ENCODE assay signal across 18 cellular contexts in the genomic region with DNA sequence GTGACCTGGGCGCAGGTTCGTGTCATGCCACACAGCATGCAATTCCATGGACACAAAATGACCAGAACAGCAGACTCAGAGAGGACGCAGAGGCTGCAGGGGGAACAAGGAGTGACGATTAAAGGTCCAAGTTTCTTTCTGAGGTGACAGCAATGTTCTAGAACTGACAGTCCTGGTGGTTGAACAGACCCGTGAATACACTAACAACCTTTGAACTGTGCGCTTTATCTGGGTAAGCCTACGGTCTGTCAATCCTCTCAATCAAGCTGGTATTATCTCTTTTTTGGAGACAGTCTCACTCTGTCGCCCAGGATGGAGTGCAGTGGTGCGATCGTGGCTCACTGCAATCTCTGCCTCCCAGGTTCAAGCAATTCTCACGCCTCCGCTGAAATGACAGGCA.
DNase-seq lines count a peak whose midpoint lies in the region; ATAC-seq, FAIRE-seq and TF ChIP-seq lines count a peak whose summit lies in the region.
"Had no signal": no experiment of that assay in that cellular context is flagged by ENCODE, and none has a peak within 500 bp of the region (broad histone marks: within the 10 kb centered on the region; RNA-seq: fewer than 3 reads in every experiment).

No MANE protein-coding gene starts in this region.

- TF ChIP-seq RAD21 in K562 (CRISPR knock-in tag; conservative IDR thresholded peaks at IDR 0.05 in 1 of 2, IDR thresholded peaks at IDR 0.05 in 1 of 2): no peak

- in situ Hi-C loops in K562 (cut with MboI): no loop called here

- H3K79me2 ChIP-seq in K562 (ENCODE audit: control insufficient read depth, insufficient read depth, low read length): peaks cover 96% of the 10 kb centered on the region

- intact Hi-C loops in CD4-positive, alpha-beta T cell (cut with DNase I, micrococcal nuclease): no loop called here
- intact Hi-C loops in K562 (cut with micrococcal nuclease) (no loop called here), natural killer cell (cut with micrococcal nuclease) (no loop called here)

- H3K4me2 ChIP-seq in BLaER1 (peak overlapping the region; percentile 95), K562 (ENCODE audit: insufficient read depth, low read length) (no peak overlapping the region)
- H3K4me2 ChIP-seq: PC-9 had no signal

- ATAC-seq in CD4-positive, alpha-beta T cell (ENCODE audit: poor library complexity): no peak
- ATAC-seq in K562 (no peak; the same call in 2 of the 3 replicates), natural killer cell (no peak), HG03378 (IDR thresholded peaks at IDR 0.05; ENCODE audit: unreplicated experiment) (no peak), HG03280 (IDR thresholded peaks at IDR 0.05; ENCODE audit: unreplicated experiment) (no peak)
- ATAC-seq: body of pancreas; stimulated activated naive B cell treated with anti-CD40 and anti-IgM and Interleukin-4, amounts not matched to agents 10 μg/mL and 1 μg/mL and 100 μg/mL, for 72 hours had no signal

- CTCF ChIA-PET in CD4-positive, alpha-beta T cell (lab: Charles Lee): no interaction called here
- CTCF ChIA-PET in K562 (lab: Yijun Ruan, JAX; ENCODE audit: low intra/inter-chr PET ratio): no interaction called here

- no peak for TF ChIP-seq CTCF in CD4-positive, alpha-beta T cell (IDR thresholded peaks at IDR 0.05)
- no peak for TF ChIP-seq CTCF in K562 (IDR thresholded peaks at IDR 0.05 in 2 of 3, conservative IDR thresholded peaks at IDR 0.05 in 1 of 3; ENCODE audit: insufficient read depth in 2 of 3, low read depth in 1 of 3, low read length in 3 of 3)
- TF ChIP-seq CTCF in natural killer cell (IDR thresholded peaks at IDR 0.05): no peak

- H3K36me3 Mint-ChIP-seq in CD4-positive, alpha-beta T cell (ENCODE audit: low read depth): peaks cover 35% of the 10 kb centered on the region
- no peaks in the 10 kb centered on the region for H3K36me3 Mint-ChIP-seq in natural killer cell

- peak overlapping the region; percentile 56 for H3K4me3 Mint-ChIP-seq in CD4-positive, alpha-beta T cell
- peak overlapping the region; percentile 71 for H3K4me3 Mint-ChIP-seq in natural killer cell

- 49% methylated on average over 12 of the region's 12 CpGs for WGBS in K562 (ENCODE audit: insufficient coverage, low coverage, missing lambda C conversion rate)

- FAIRE-seq in K562 (lab: Jason Lieb, UNC): no peak

- H3K9me1 ChIP-seq in K562 (ENCODE audit: control insufficient read depth, insufficient read depth, low read length): peaks cover 22% of the 10 kb centered on the region

- TF ChIP-seq EP300 in K562 (IDR thresholded peaks at IDR 0.05; ENCODE audit: low read length): no peak

- DNase-seq in CD4-positive, alpha-beta T cell: no peak
- DNase-seq in K562 (ENCODE audit: extremely low read depth in 1 of 4, low spot score in 3 of 4) (no peak), natural killer cell (no peak), NCI-H187 (lab: John Stamatoyannopoulos, UW) (no peak)
- DNase-seq in stimulated activated CD4-positive, alpha-beta T cell treated with anti-CD3 and anti-CD28 coated beads, Interleukin-4, amount 100 ng/mL, for 1 hour: no peak
- DNase-seq: activated naive CD4-positive, alpha-beta T cell treated with Interleukin-2 at 50 U/mL for 16 hours; body of pancreas; DND-41; NCI-H1694; NCI-H82; PC-9; stimulated activated naive B cell treated with anti-CD40 and anti-IgM and Interleukin-4, amounts not matched to agents 10 μg/mL and 1 μg/mL and 100 μg/mL, for 72 hours; tibial artery had no signal

- H3K27me3 ChIP-seq in BLaER1 (no peaks in the 10 kb centered on the region), K562 (ENCODE audit: control insufficient read depth in 2 of 2, insufficient read depth in 2 of 2, low read length in 2 of 2) (no peaks in the 10 kb centered on the region)
- H3K27me3 ChIP-seq in CD4-positive, alpha-beta T cell (ENCODE audit: control insufficient read depth, insufficient read depth, low read length): no peaks in the 10 kb centered on the region
- H3K27me3 ChIP-seq: body of pancreas, neutrophil, tibial artery had no signal

- POLR2A ChIA-PET in CD4-positive, alpha-beta T cell (lab: Charles Lee): no interaction called here
- POLR2A ChIA-PET in K562 (lab: Yijun Ruan, JAX): interaction anchor here (0.6 to 1.1 kb wide), 3 partner anchors 8 to 22 kb away, joined by 3 read pairs; no protein-coding TSS in a partner anchor

- H3K27ac ChIP-seq in BLaER1 (no peak overlapping the region), K562 (ENCODE audit: extremely low read depth, low read depth, low read length) (no peak overlapping the region)
- H3K27ac ChIP-seq in CD4-positive, alpha-beta T cell (ENCODE audit: low read depth, low read length): no peak overlapping the region
- H3K27ac ChIP-seq: coronary artery, PC-9, tibial artery had no signal

- H3K4me1 ChIP-seq in BLaER1 (peaks cover 100% of the 10 kb centered on the region), K562 (replicated peaks in 1 of 2; ENCODE audit: control insufficient read depth in 2 of 2, insufficient read depth in 2 of 2, low read length in 2 of 2) (peaks cover 14 to 33% of the 10 kb centered on the region in 2 experiments; a peak in 4 of 5 replicates)

- no peak overlapping the region for H3K9ac ChIP-seq in BLaER1
- H3K9ac ChIP-seq in K562 (ENCODE audit: insufficient read depth in 1 of 2, low read depth in 2 of 2, low read length in 2 of 2): no peak overlapping the region; a peak in 1 of 4 replicates

- no peak for TF ChIP-seq POLR2A in K562 (conservative IDR thresholded peaks at IDR 0.05)

- H2AFZ ChIP-seq in K562 (ENCODE audit: low read depth, low read length): no peak overlapping the region
- H2AFZ ChIP-seq: PC-9 had no signal

- H3K36me3 ChIP-seq in BLaER1: peaks cover 31% of the 10 kb centered on the region
- peaks cover 39% of the 10 kb centered on the region; the same call in 2 of the 3 replicates for H3K36me3 ChIP-seq in K562 (ENCODE audit: control insufficient read depth, insufficient read depth, low read length)

- H3K9me3 ChIP-seq in BLaER1 (no peaks in the 10 kb centered on the region), K562 (replicated peaks; ENCODE audit: control insufficient read depth, insufficient read depth, low read depth, low read length) (no peaks in the 10 kb centered on the region)
- no peaks in the 10 kb centered on the region for H3K9me3 ChIP-seq in CD4-positive, alpha-beta T cell (ENCODE audit: control insufficient read depth, low read length)
- H3K9me3 ChIP-seq: body of pancreas, neutrophil, tibial artery had no signal

- H3K4me1 Mint-ChIP-seq in CD4-positive, alpha-beta T cell (ENCODE audit: low read depth): peaks cover 88% of the 10 kb centered on the region
- H3K4me1 Mint-ChIP-seq in natural killer cell: peaks cover 70 to 86% of the 10 kb centered on the region in 2 donors

- peaks cover 100% of the 10 kb centered on the region for H4K20me1 ChIP-seq in BLaER1
- peaks cover 73% of the 10 kb centered on the region for H4K20me1 ChIP-seq in K562 (replicated peaks; ENCODE audit: control insufficient read depth, insufficient read depth, low read length)

- H3K4me3 ChIP-seq in BLaER1 (no peak overlapping the region), K562 (no peak overlapping the region)
- H3K4me3 ChIP-seq: body of pancreas, coronary artery, PC-9, tibial artery had no signal

- H3K27me3 Mint-ChIP-seq in CD4-positive, alpha-beta T cell: no peaks in the 10 kb centered on the region
- H3K27me3 Mint-ChIP-seq in natural killer cell (ENCODE audit: low read depth in 2 of 2): no peaks in the 10 kb centered on the region
- H3K27me3 Mint-ChIP-seq: stimulated activated naive B cell treated with anti-CD40 and anti-IgM and Interleukin-4, amounts not matched to agents 10 μg/mL and 1 μg/mL and 100 μg/mL, for 72 hours had no signal

- peak overlapping the region; percentile 38 for H3K27ac Mint-ChIP-seq in CD4-positive, alpha-beta T cell
- H3K27ac Mint-ChIP-seq in natural killer cell: peak overlapping the region; percentile 21 to 78
- H3K27ac Mint-ChIP-seq: stimulated activated naive B cell treated with anti-CD40 and anti-IgM and Interleukin-4, amounts not matched to agents 10 μg/mL and 1 μg/mL and 100 μg/mL, for 72 hours had no signal

- no TSS peak for BruUV-seq in K562 (replicated peaks; lab: Mats Ljungman, UMichigan)

- H3K9me3 Mint-ChIP-seq in CD4-positive, alpha-beta T cell: no peaks in the 10 kb centered on the region
- H3K9me3 Mint-ChIP-seq in natural killer cell: no peaks in the 10 kb centered on the region
- H3K9me3 Mint-ChIP-seq: stimulated activated naive B cell treated with anti-CD40 and anti-IgM and Interleukin-4, amounts not matched to agents 10 μg/mL and 1 μg/mL and 100 μg/mL, for 72 hours had no signal

TF ChIP-seq in K562, 482 proteins besides CTCF, POLR2A, EP300 and RAD21:
- TF ChIP-seq ZSCAN32 (CRISPR knock-in tag; IDR thresholded peaks at IDR 0.05) (no peak), CBFA2T3 (IDR thresholded peaks at IDR 0.05) (peak; percentile 36), RBM39 (optimal IDR thresholded peaks at IDR 0.05; ENCODE audit: low read depth, low read length) (no peak)
